In genomic region chr1:3174487-3175247, GRCh38 we compare ENCODE assay signal across 11 cellular contexts.
DNase-seq lines count a peak whose midpoint lies in the region; ATAC-seq and FAIRE-seq lines count a peak whose summit lies in the region.
"Had no signal": no experiment of that assay in that cellular context is flagged by ENCODE, and none has a peak within 500 bp of the region (broad histone marks: within the 10 kb centered on the region; RNA-seq: fewer than 3 reads in every experiment).

No MANE protein-coding gene starts in this region.

- no CpG with 5 or more reads among the region's 22 CpGs for WGBS in neuronal stem cell (ENCODE audit: extremely low coverage in 2 of 2, insufficient read length in 2 of 2, insufficient replicate concordance in 1 of 2), 2 donors

- H3K4me1 ChIP-seq in neuronal stem cell (ENCODE audit: control insufficient read depth in 2 of 2, insufficient read depth in 1 of 2, low read depth in 1 of 2, low read length in 2 of 2): peaks cover 5 to 22% of the 10 kb centered on the region in 2 donors

- no peak overlapping the region for H3K4me3 ChIP-seq in neuronal stem cell (ENCODE audit: low read length in 2 of 2)

- H4K91ac ChIP-seq in neuronal stem cell (ENCODE audit: low read depth, low read length, poor library complexity): no peak overlapping the region

- no peak overlapping the region for H2AFZ ChIP-seq in neuronal stem cell (ENCODE audit: low read length)

- peak; percentile 69 for DNase-seq in AG08395 (ENCODE audit: low spot score)
- DNase-seq in RPMI7951 (ENCODE audit: low read depth): peak; percentile 59
- DNase-seq in frontal cortex (ENCODE audit: low spot score in 2 of 2): peak; percentile 60 to 71
- no peak for DNase-seq in neuronal stem cell (ENCODE audit: low spot score)
- no peak for DNase-seq in T-cell
- DNase-seq in T-helper 2 cell treated with Interferon-gamma antibody and Interleukin-4, amounts not matched to agents 5 μg/mL and 100 μg/mL, for 36 hours (ENCODE audit: low spot score): no peak
- no peak for DNase-seq in NCI-H526 treated with DMSO at 0.1 percent for 48 hours (lab: John Stamatoyannopoulos, UW)
- no peak for DNase-seq in kidney glomerular epithelial cell (lab: John Stamatoyannopoulos, UW)
- DNase-seq: dermis blood vessel endothelial cell, NCI-H1930, SW 1271 had no signal

- ATAC-seq in T-cell (replicated peaks in 1 of 4): no peak

- H2BK12ac ChIP-seq in neuronal stem cell (ENCODE audit: low read length): no peak overlapping the region

- H3K23ac ChIP-seq in neuronal stem cell (ENCODE audit: low read depth, low read length, poor library complexity): no peak overlapping the region

- no peak overlapping the region for H2BK15ac ChIP-seq in neuronal stem cell (ENCODE audit: low read length)

- H3K4me2 ChIP-seq in neuronal stem cell (ENCODE audit: insufficient read depth, low read length, poor library complexity, severe bottlenecking): no peak overlapping the region

- no peak overlapping the region for H3K4ac ChIP-seq in neuronal stem cell (ENCODE audit: low read length)

- no peak overlapping the region for H3K18ac ChIP-seq in neuronal stem cell (ENCODE audit: low read length)

- H3K14ac ChIP-seq in neuronal stem cell (ENCODE audit: low read length): no peak overlapping the region

- H3K27ac Mint-ChIP-seq in T-cell: no peak overlapping the region
- no peak overlapping the region for H3K27ac Mint-ChIP-seq in T-helper 2 cell treated with Interferon-gamma antibody and Interleukin-4, amounts not matched to agents 5 μg/mL and 100 μg/mL, for 36 hours

- H2BK5ac ChIP-seq in neuronal stem cell (ENCODE audit: low read length): no peak overlapping the region

- FAIRE-seq in frontal cortex (lab: Jason Lieb, UNC): no peak

- peak overlapping the region; percentile 35 for H3K9ac ChIP-seq in neuronal stem cell (ENCODE audit: low read depth, low read length, poor library complexity)

- H3K9me3 Mint-ChIP-seq in T-cell: no peaks in the 10 kb centered on the region
- H3K9me3 Mint-ChIP-seq in T-helper 2 cell treated with Interferon-gamma antibody and Interleukin-4, amounts not matched to agents 5 μg/mL and 100 μg/mL, for 36 hours: no peaks in the 10 kb centered on the region

- H2BK120ac ChIP-seq in neuronal stem cell (ENCODE audit: low read depth, low read length): no peak overlapping the region

- H2AK5ac ChIP-seq in neuronal stem cell (ENCODE audit: low read depth, low read length): no peak overlapping the region

- no peak overlapping the region for H3K27ac ChIP-seq in neuronal stem cell (replicated peaks; ENCODE audit: low read length)

- no peak overlapping the region for H3K4me3 Mint-ChIP-seq in T-cell
- no peak overlapping the region for H3K4me3 Mint-ChIP-seq in T-helper 2 cell treated with Interferon-gamma antibody and Interleukin-4, amounts not matched to agents 5 μg/mL and 100 μg/mL, for 36 hours

- POLR2A ChIA-PET in T-cell (lab: Charles Lee): no interaction called here

- H4K8ac ChIP-seq in neuronal stem cell (ENCODE audit: low read depth, low read length): no peak overlapping the region

- no peaks in the 10 kb centered on the region for H3K36me3 Mint-ChIP-seq in T-cell
- no peaks in the 10 kb centered on the region for H3K36me3 Mint-ChIP-seq in T-helper 2 cell treated with Interferon-gamma antibody and Interleukin-4, amounts not matched to agents 5 μg/mL and 100 μg/mL, for 36 hours (ENCODE audit: low read depth)

- peaks cover 0 to 35% (median 0%) of the 10 kb centered on the region in 3 experiments for H3K27me3 ChIP-seq in neuronal stem cell (ENCODE audit: control insufficient read depth in 3 of 3, insufficient read depth in 3 of 3, low read depth in 1 of 3, low read length in 3 of 3)

- no peaks in the 10 kb centered on the region for H3K36me3 ChIP-seq in neuronal stem cell (replicated peaks in 1 of 2; ENCODE audit: control insufficient read depth in 2 of 2, insufficient read depth in 2 of 2, low read length in 2 of 2)

- peaks cover 5% of the 10 kb centered on the region for H3K79me1 ChIP-seq in neuronal stem cell (ENCODE audit: low read depth, low read length)

- CTCF ChIA-PET in T-cell (lab: Charles Lee): no interaction called here

- no peaks in the 10 kb centered on the region for H3K9me3 ChIP-seq in neuronal stem cell (replicated peaks in 1 of 2; ENCODE audit: control insufficient read depth in 2 of 2, insufficient read depth in 1 of 2, low read depth in 1 of 2, low read length in 2 of 2)

- peaks cover 0 to 6% (median 0%) of the 10 kb centered on the region in 3 donors for H3K4me1 Mint-ChIP-seq in T-cell
- no peaks in the 10 kb centered on the region for H3K4me1 Mint-ChIP-seq in T-helper 2 cell treated with Interferon-gamma antibody and Interleukin-4, amounts not matched to agents 5 μg/mL and 100 μg/mL, for 36 hours (ENCODE audit: low read depth)

- H3K27me3 Mint-ChIP-seq in T-cell: peaks cover 25 to 36% of the 10 kb centered on the region in 2 donors
- peaks cover 13% of the 10 kb centered on the region for H3K27me3 Mint-ChIP-seq in T-helper 2 cell treated with Interferon-gamma antibody and Interleukin-4, amounts not matched to agents 5 μg/mL and 100 μg/mL, for 36 hours (ENCODE audit: low read depth)

Comparison
In these comparisons a context has a peak if more than half of its experiments do, and no peak if none do; other contexts are left out.
1. DNase-seq: peak in AG08395 (single experiment), RPMI7951 (single experiment) and frontal cortex (2 of 2); none in neuronal stem cell (single experiment), T-cell (0 of 34), T-helper 2 cell treated with Interferon-gamma antibody and Interleukin-4, amounts not matched to agents 5 μg/mL and 100 μg/mL, for 36 hours (single experiment), NCI-H526 treated with DMSO at 0.1 percent for 48 hours (single experiment) and kidney glomerular epithelial cell (single experiment).